23 cellular contexts compared by ENCODE assay signal in genomic region chr11:2027710-2028109, GRCh38.
"Had no signal": no experiment of that assay in that cellular context is flagged by ENCODE, and none has a peak within 500 bp of the region (broad histone marks: within the 10 kb centered on the region; RNA-seq: fewer than 3 reads in every experiment).

No MANE protein-coding gene starts in this region.

- DNase-seq: colonic mucosa; cortex of kidney; dermis blood vessel endothelial cell; dorsolateral prefrontal cortex; effector CD4-positive, alpha-beta T cell; effector CD8-positive, alpha-beta T cell; effector memory CD4-positive, alpha-beta T cell; effector memory CD8-positive, alpha-beta T cell; endodermal cell; erythroblast; esophagus squamous epithelium; foreskin fibroblast; foreskin keratinocyte; foreskin melanocyte; glutamatergic neuron; head of caudate nucleus; heart right ventricle had no signal

- H3K27ac ChIP-seq: colonic mucosa, coronary artery, dorsolateral prefrontal cortex, epithelial cell of prostate, esophagus muscularis mucosa, esophagus squamous epithelium, foreskin keratinocyte, gastroesophageal sphincter, heart left ventricle, heart right ventricle had no signal

- H3K27me3 ChIP-seq: colonic mucosa, dorsolateral prefrontal cortex, esophagus muscularis mucosa, esophagus squamous epithelium, foreskin keratinocyte, gastroesophageal sphincter, heart left ventricle, heart right ventricle had no signal

- H3K4me3 ChIP-seq: colonic mucosa, coronary artery, dorsolateral prefrontal cortex, esophagus muscularis mucosa, esophagus squamous epithelium, gastroesophageal sphincter, heart left ventricle, heart right ventricle had no signal

- ATAC-seq: effector memory CD8-positive, alpha-beta T cell; esophagus mucosa; foreskin keratinocyte; gastroesophageal sphincter; heart left ventricle; heart right ventricle had no signal

- H3K9me3 ChIP-seq: colonic mucosa, esophagus muscularis mucosa, esophagus squamous epithelium, gastroesophageal sphincter, heart left ventricle, heart right ventricle had no signal

- H3K4me1 ChIP-seq: colonic mucosa, esophagus muscularis mucosa, esophagus squamous epithelium, foreskin keratinocyte, gastroesophageal sphincter, heart left ventricle, heart right ventricle had no signal

- H3K36me3 ChIP-seq: colonic mucosa, esophagus muscularis mucosa, esophagus squamous epithelium, gastroesophageal sphincter, heart left ventricle, heart right ventricle had no signal
